ENCODE assay signal across 22 cellular contexts in the genomic region with DNA sequence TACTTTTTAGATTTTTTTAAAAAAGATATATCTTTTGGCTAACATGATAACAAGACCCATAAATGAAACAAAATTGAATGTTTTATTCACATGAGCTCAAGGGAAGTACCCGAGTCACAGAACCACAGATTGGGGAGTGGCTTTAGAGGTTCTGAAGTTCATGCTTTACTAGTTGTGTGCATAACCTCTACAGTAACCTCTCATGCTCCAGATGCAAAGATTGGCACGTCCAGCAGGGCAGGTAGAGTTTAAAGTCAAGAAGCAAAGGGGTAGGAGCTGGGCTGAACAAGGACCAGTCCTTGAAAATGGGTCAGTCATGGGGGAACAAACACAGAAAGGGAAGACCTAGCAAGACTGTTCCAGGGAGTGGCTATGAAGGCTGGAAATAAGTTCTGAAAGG.
A peak's percentile ranks its signal among the peaks of the same experiment; 100 is the strongest.
DNase-seq lines count a peak whose midpoint lies in the region; ATAC-seq, FAIRE-seq and TF ChIP-seq lines count a peak whose summit lies in the region.
"Had no signal": no experiment of that assay in that cellular context is flagged by ENCODE, and none has a peak within 500 bp of the region (broad histone marks: within the 10 kb centered on the region; RNA-seq: fewer than 3 reads in every experiment).

No MANE protein-coding gene starts in this region.

- CTCF ChIA-PET in A549 (lab: Yijun Ruan, JAX): interaction anchor here (0.6 to 1.3 kb wide), 3 partner anchors 80 to 82 kb away, joined by 3 read pairs; no protein-coding TSS in a partner anchor

- no peaks in the 10 kb centered on the region for H3K36me3 ChIP-seq in neural progenitor cell
- H3K36me3 ChIP-seq: BLaER1 treated with 17β-estradiol and CSF1 and Interleukin-3, amounts not matched to agents 10 nM and 100 nM; MG63 had no signal

- peak overlapping the region; percentile 35; the same call in 1 of the 3 replicates for H3K4me2 ChIP-seq in A549
- no peak overlapping the region for H3K4me2 ChIP-seq in neural progenitor cell
- H3K4me2 ChIP-seq: BLaER1 treated with 17β-estradiol and CSF1 and Interleukin-3, amounts not matched to agents 10 nM and 100 nM had no signal

- peak overlapping the region; percentile 15 for H3K4me3 Mint-ChIP-seq in neural progenitor cell
- H3K4me3 Mint-ChIP-seq: CD4-positive, alpha-beta memory T cell had no signal

- H3K4me3 ChIP-seq in A549: no peak overlapping the region
- H3K4me3 ChIP-seq in neural progenitor cell: no peak overlapping the region
- H3K4me3 ChIP-seq: BLaER1 treated with 17β-estradiol and CSF1 and Interleukin-3, amounts not matched to agents 10 nM and 100 nM; MG63 had no signal

- H3K4me1 Mint-ChIP-seq in neural progenitor cell: peaks cover 21% of the 10 kb centered on the region

- H3K79me2 ChIP-seq in neural progenitor cell (ENCODE audit: low read depth): no peaks in the 10 kb centered on the region

- H3K9ac ChIP-seq in neural progenitor cell: no peak overlapping the region
- H3K9ac ChIP-seq: BLaER1 treated with 17β-estradiol and CSF1 and Interleukin-3, amounts not matched to agents 10 nM and 100 nM had no signal

- FAIRE-seq in A549 (lab: Jason Lieb, UNC) (no peak), RCC 7860 (lab: Jason Lieb, UNC) (no peak)
- FAIRE-seq: GM18507, H54 had no signal

- peaks cover 67% of the 10 kb centered on the region for H3K27me3 Mint-ChIP-seq in neural progenitor cell (ENCODE audit: insufficient read depth, low read depth)

- TF ChIP-seq RAD21 in A549 (conservative IDR thresholded peaks at IDR 0.05 in 1 of 2, IDR thresholded peaks at IDR 0.05 in 1 of 2): no peak

- TF ChIP-seq CTCF in A549 (IDR thresholded peaks at IDR 0.05) (no peak), neural progenitor cell (IDR thresholded peaks at IDR 0.05) (no peak)

- POLR2A ChIA-PET in A549 (lab: Yijun Ruan, JAX): no interaction called here

- H3K27me3 ChIP-seq in neural progenitor cell: peaks cover 100% of the 10 kb centered on the region
- H3K27me3 ChIP-seq: BLaER1 treated with 17β-estradiol and CSF1 and Interleukin-3, amounts not matched to agents 10 nM and 100 nM; MG63 had no signal

- peaks cover 33% of the 10 kb centered on the region for H4K20me1 ChIP-seq in neural progenitor cell (ENCODE audit: low read depth)
- H4K20me1 ChIP-seq: BLaER1 treated with 17β-estradiol and CSF1 and Interleukin-3, amounts not matched to agents 10 nM and 100 nM had no signal

- H3K9me3 Mint-ChIP-seq in neural progenitor cell: peaks cover 9% of the 10 kb centered on the region

- H3K27ac ChIP-seq in A549 (peak overlapping the region in 1 of 2 experiments; percentile 54; a peak in 2 of 6 replicates), cingulate gyrus (ENCODE audit: low read depth, low read length) (peak overlapping the region; percentile 83), neural progenitor cell (no peak overlapping the region)
- H3K27ac ChIP-seq: BLaER1 treated with 17β-estradiol and CSF1 and Interleukin-3, amounts not matched to agents 10 nM and 100 nM; RWPE1 had no signal

- TF ChIP-seq POLR2A in A549 (IDR thresholded peaks at IDR 0.05; ENCODE audit: low read length): no peak

- H3F3A ChIP-seq in neural progenitor cell (ENCODE audit: low read depth): no peaks in the 10 kb centered on the region

- H2AFZ ChIP-seq in neural progenitor cell (replicated peaks): no peak overlapping the region

- DNase-seq in A549 (ENCODE audit: low read depth in 1 of 2, low spot score in 1 of 2) (no peak), RCC 7860 (ENCODE audit: low spot score) (peak; percentile 16), neural progenitor cell (ENCODE audit: low spot score) (no peak), 8988T (no peak), NCI-H1417 (lab: John Stamatoyannopoulos, UW) (no peak), left colon (no peak)
- no peak for DNase-seq in stimulated activated CD4-positive, alpha-beta T cell treated with anti-CD3 and anti-CD28 coated beads, Interleukin-4, amount 100 ng/mL, for 1 hour
- DNase-seq: CD4-positive, alpha-beta memory T cell; COR-L47; KG1; MG63; NCI-H1105 treated with DMSO at 0.1 percent for 48 hours; NCI-H2029; NCI-H446; NCI-H524 treated with DMSO at 0.1 percent for 48 hours; NCI-H774; SHP77 treated with DMSO at 0.1 percent for 48 hours had no signal

- H3K36me3 Mint-ChIP-seq in neural progenitor cell: peaks cover 5% of the 10 kb centered on the region
- H3K36me3 Mint-ChIP-seq: CD4-positive, alpha-beta memory T cell had no signal

- intact Hi-C loops in left colon (cut with DNase I, micrococcal nuclease): no loop called here

- H3K9me3 ChIP-seq in A549 (no peaks in the 10 kb centered on the region), neural progenitor cell (ENCODE audit: low read depth) (no peaks in the 10 kb centered on the region)
- H3K9me3 ChIP-seq: BLaER1 treated with 17β-estradiol and CSF1 and Interleukin-3, amounts not matched to agents 10 nM and 100 nM; MG63 had no signal

- ATAC-seq in A549: no peak
- no peak for ATAC-seq in left colon

- H3K4me1 ChIP-seq in A549: peaks cover 16% of the 10 kb centered on the region; the same call in 2 of the 3 replicates
- H3K4me1 ChIP-seq in neural progenitor cell: no peaks in the 10 kb centered on the region

- no peak overlapping the region for H3K27ac Mint-ChIP-seq in neural progenitor cell
- H3K27ac Mint-ChIP-seq: CD4-positive, alpha-beta memory T cell had no signal

- WGBS in A549 (ENCODE audit: missing lambda C conversion rate): 35% methylated on average over 2 of the region's 2 CpGs

- no peak for TF ChIP-seq EP300 in A549 (IDR thresholded peaks at IDR 0.05)

TF ChIP-seq in A549, 52 proteins besides CTCF, POLR2A, EP300 and RAD21:
- no peak for TF ChIP-seq TP53 (CRISPR knock-in tag; IDR thresholded peaks at IDR 0.05)
- no peak for TF ChIP-seq NPAS2 (CRISPR knock-in tag; IDR thresholded peaks at IDR 0.05; ENCODE audit: borderline replicate concordance)
- TF ChIP-seq, protein P1, sequence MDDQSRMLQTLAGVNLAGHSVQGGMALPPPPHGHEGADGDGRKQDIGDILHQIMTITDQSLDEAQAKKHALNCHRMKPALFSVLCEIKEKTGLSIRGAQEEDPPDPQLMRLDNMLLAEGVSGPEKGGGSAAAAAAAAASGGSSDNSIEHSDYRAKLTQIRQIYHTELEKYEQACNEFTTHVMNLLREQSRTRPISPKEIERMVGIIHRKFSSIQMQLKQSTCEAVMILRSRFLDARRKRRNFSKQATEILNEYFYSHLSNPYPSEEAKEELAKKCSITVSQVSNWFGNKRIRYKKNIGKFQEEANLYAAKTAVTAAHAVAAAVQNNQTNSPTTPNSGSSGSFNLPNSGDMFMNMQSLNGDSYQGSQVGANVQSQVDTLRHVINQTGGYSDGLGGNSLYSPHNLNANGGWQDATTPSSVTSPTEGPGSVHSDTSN (IDR thresholded peaks at IDR 0.05): no peak
